11 cellular contexts compared by ENCODE assay signal in the genomic region with DNA sequence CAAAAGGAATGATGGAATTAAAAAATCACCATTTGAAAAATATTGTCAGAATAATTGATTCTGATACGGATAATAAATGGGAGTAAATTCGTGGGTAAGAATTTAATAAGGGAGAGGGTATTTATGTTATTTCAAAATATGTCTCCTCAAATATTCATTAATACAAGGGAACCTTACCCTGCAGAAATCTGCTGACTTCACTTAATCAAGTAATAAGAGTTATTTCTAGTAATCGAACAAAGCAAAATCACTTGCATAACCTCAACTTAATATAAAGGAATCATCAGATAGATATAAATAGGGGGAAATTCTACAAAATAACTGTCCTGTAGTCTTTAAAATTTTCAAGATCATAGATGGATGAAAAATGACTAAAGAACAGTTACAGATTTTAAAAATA.
"Had no signal": no experiment of that assay in that cellular context is flagged by ENCODE, and none has a peak within 500 bp of the region (broad histone marks: within the 10 kb centered on the region; RNA-seq: fewer than 3 reads in every experiment).

No MANE protein-coding gene starts in this region.

- H2AFZ ChIP-seq: GM23248, GM23338 had no signal

- H3K27ac ChIP-seq: GM23248 had no signal

- H3K4me1 ChIP-seq: HAP-1 had no signal

- H3K4me2 ChIP-seq: GM23338 had no signal

- FAIRE-seq: H1, H54 had no signal

- H3K36me3 ChIP-seq: HAP-1 had no signal

- H3K9me3 ChIP-seq: HAP-1 had no signal

- ATAC-seq: GM23338, HCT116 had no signal

- DNase-seq: GM23248, GOT3, H7, H9, HCEC 1CT, HFFc6 had no signal

- H3K4me3 ChIP-seq: GM23248, GM23338, HAP-1 had no signal

- H3K9ac ChIP-seq: GM23248 had no signal
